Comparison of ENCODE assay signal across 15 cellular contexts in genomic region chr21:46392921-46393320, GRCh38.
DNase-seq lines count a peak whose midpoint lies in the region; ATAC-seq and TF ChIP-seq lines count a peak whose summit lies in the region.
"Had no signal": no experiment of that assay in that cellular context is flagged by ENCODE, and none has a peak within 500 bp of the region (broad histone marks: within the 10 kb centered on the region; RNA-seq: fewer than 3 reads in every experiment).

No MANE protein-coding gene starts in this region.

- no peak for TF ChIP-seq CTCF in esophagus muscularis mucosa (IDR thresholded peaks at IDR 0.05)

- H3K4me3 ChIP-seq in esophagus muscularis mucosa (peak overlapping the region in 2 of 4 donors; percentile 20 to 23), aorta (ENCODE audit: low read length in 2 of 2) (no peak overlapping the region)
- H3K4me3 ChIP-seq: mucosa of descending colon had no signal

- intact Hi-C loops in Right ventricle myocardium superior (cut with DNase I), result no loop called here
- intact Hi-C loops in cardiac septum (cut with DNase I), result no loop called here
- intact Hi-C loops in esophagus muscularis mucosa (cut with DNase I), result no loop called here
- intact Hi-C loops in aorta (cut with DNase I), result no loop called here

- no peaks in the 10 kb centered on the region for H3K9me3 ChIP-seq in esophagus muscularis mucosa
- no peaks in the 10 kb centered on the region for H3K9me3 ChIP-seq in aorta (ENCODE audit: control insufficient read depth, low read length)
- H3K9me3 ChIP-seq: mucosa of descending colon had no signal

- H3K27me3 ChIP-seq in esophagus muscularis mucosa (no peaks in the 10 kb centered on the region), aorta (ENCODE audit: control insufficient read depth in 1 of 2, insufficient read depth in 2 of 2, low read length in 1 of 2) (no peaks in the 10 kb centered on the region)

- H3K4me1 ChIP-seq in esophagus muscularis mucosa (peaks cover 2 to 19% (median 15%) of the 10 kb centered on the region in 4 donors), aorta (ENCODE audit: control insufficient read depth in 1 of 2, insufficient read depth in 2 of 2, low read length in 2 of 2) (no peaks in the 10 kb centered on the region)

- no peak for TF ChIP-seq POLR2A in esophagus muscularis mucosa (IDR thresholded peaks at IDR 0.05; ENCODE audit: low read depth)

- ATAC-seq in Right ventricle myocardium superior (ENCODE audit: poor library complexity) (peak; percentile 36), aorta (ENCODE audit: low FRiP score) (no peak), GM18861 (IDR thresholded peaks at IDR 0.05; ENCODE audit: unreplicated experiment) (no peak)
- ATAC-seq: mucosa of descending colon, SK-N-SH treated with all-trans-retinoic acid at 6 μM for 48 hours had no signal

- no peak for TF ChIP-seq EP300 in esophagus muscularis mucosa (IDR thresholded peaks at IDR 0.05)

- peak overlapping the region; percentile 23 to 67 (median 40) for H3K27ac ChIP-seq in esophagus muscularis mucosa (replicated peaks in 1 of 4)
- H3K27ac ChIP-seq in aorta (ENCODE audit: low read depth in 1 of 2, low read length in 2 of 2), result no peak overlapping the region

- DNase-seq in Right ventricle myocardium superior (peak; percentile 60), cardiac septum (ENCODE audit: low spot score) (no peak), esophagus muscularis mucosa (ENCODE audit: extremely low spot score) (no peak), myocyte (ENCODE audit: low read depth) (peak; percentile 74), aorta (peak; percentile 65 to 90), C1 segment of cervical spinal cord (lab: John Stamatoyannopoulos, UW) (no peak), HuH-7 (ENCODE audit: low spot score) (no peak)
- DNase-seq: ACHN; activated CD4-positive, alpha-beta T cell treated with anti-CD3 and anti-CD28 coated beads, Interleukin-2, amount 10 ng/mL, durations not matched to agents 24 days and 14 days; activated gamma-delta T cell; hippocampal formation; NCI-H526 treated with DMSO at 0.1 percent for 48 hours had no signal

- H3K36me3 ChIP-seq in esophagus muscularis mucosa (peaks cover 26 to 90% (median 79%) of the 10 kb centered on the region in 4 donors), aorta (ENCODE audit: control insufficient read depth in 1 of 2, insufficient read depth in 2 of 2, low read length in 1 of 2) (peaks cover 0 to 2% of the 10 kb centered on the region in 2 donors)

- 38% methylated on average over 12 of the region's 13 CpGs for WGBS in esophagus muscularis mucosa
- whole genome bisulfite sequencing in aorta, 2 donors, result 38 to 40% methylated on average over 13 of the region's 13 CpGs

Comparison
In these comparisons a context has a peak if more than half of its experiments do, and no peak if none do; other contexts are left out.
1. DNase-seq: peak in Right ventricle myocardium superior (single experiment), myocyte (single experiment) and aorta (2 of 2); none in cardiac septum (single experiment), esophagus muscularis mucosa (single experiment), C1 segment of cervical spinal cord (0 of 14) and HuH-7 (single experiment).
2. H3K27ac ChIP-seq: peak in esophagus muscularis mucosa (4 of 4); none in aorta (0 of 2).